ENCODE assay signal across 8 cellular contexts in genomic region chr2:102142829-102143449, GRCh38. TPM values are rescaled to one million over a fixed set of nuclear protein-coding genes. Genes with fewer than 3 reads are reported as not detected.
DNase-seq lines count a peak whose midpoint lies in the region; ATAC-seq, FAIRE-seq and TF ChIP-seq lines count a peak whose summit lies in the region.

No MANE protein-coding gene starts in this region.

- DNase-seq in activated naive CD8-positive, alpha-beta T cell treated with anti-CD3 and anti-CD28 coated beads, Interleukin-2, amount 50 U/mL, for 24 hours, result no peak
- DNase-seq in smooth muscle cell (lab: John Stamatoyannopoulos, UW; ENCODE audit: unreplicated experiment) (no peak), NCI-H345 treated with DMSO at 0.1 percent for 48 hours (lab: John Stamatoyannopoulos, UW; ENCODE audit: unreplicated experiment) (no peak), NCI-H510A (lab: John Stamatoyannopoulos, UW) (no peak), urothelium cell line (ENCODE audit: low spot score) (no peak)

- H3K4me1 ChIP-seq in iPS-18a (ENCODE audit: control insufficient read depth, low read depth, low read length), result peaks cover 5% of the 10 kb centered on the region
- H3K4me1 ChIP-seq in smooth muscle cell (ENCODE audit: low read depth), result peaks cover 8% of the 10 kb centered on the region

- FAIRE-seq in urothelium cell line (lab: Jason Lieb, UNC), result no peak

- no peaks in the 10 kb centered on the region for H3K36me3 ChIP-seq in iPS-18a (ENCODE audit: control insufficient read depth, low read depth, low read length)
- no peaks in the 10 kb centered on the region for H3K36me3 ChIP-seq in smooth muscle cell (ENCODE audit: low read depth)

- H3K4me3 ChIP-seq in iPS-18a (ENCODE audit: low read length) (peak overlapping the region; percentile 54), smooth muscle cell (peak overlapping the region; percentile 66)

- peaks cover 56% of the 10 kb centered on the region for H3K36me3 Mint-ChIP-seq in activated naive CD8-positive, alpha-beta T cell treated with anti-CD3 and anti-CD28 coated beads, Interleukin-2, amount 50 U/mL, for 24 hours (ENCODE audit: low read depth)

- H2AFZ ChIP-seq in smooth muscle cell (ENCODE audit: low read depth), result peak overlapping the region; percentile 84

- no peaks in the 10 kb centered on the region for H4K20me1 ChIP-seq in smooth muscle cell (ENCODE audit: low read depth)

- peak overlapping the region; percentile 78 for H3K27ac Mint-ChIP-seq in activated naive CD8-positive, alpha-beta T cell treated with anti-CD3 and anti-CD28 coated beads, Interleukin-2, amount 50 U/mL, for 24 hours

- peaks cover 52% of the 10 kb centered on the region for H3K79me2 ChIP-seq in smooth muscle cell (ENCODE audit: low read depth)

- WGBS in smooth muscle cell (ENCODE audit: low lambda C conversion rate), result 13% methylated on average over 30 of the region's 42 CpGs

- H3K27ac ChIP-seq in iPS-18a (ENCODE audit: low read length), result no peak overlapping the region
- H3K27ac ChIP-seq in smooth muscle cell (ENCODE audit: low read depth), result peak overlapping the region; percentile 68

- H3K9ac ChIP-seq in iPS-18a (ENCODE audit: low read length), result no peak overlapping the region
- H3K9ac ChIP-seq in smooth muscle cell (ENCODE audit: low read depth), result peak overlapping the region; percentile 83

- peak overlapping the region; percentile 71 for H3K4me3 Mint-ChIP-seq in activated naive CD8-positive, alpha-beta T cell treated with anti-CD3 and anti-CD28 coated beads, Interleukin-2, amount 50 U/mL, for 24 hours

- peaks cover 15% of the 10 kb centered on the region for H3F3A ChIP-seq in smooth muscle cell (ENCODE audit: low read depth)

- peaks cover 45% of the 10 kb centered on the region for H3K27me3 Mint-ChIP-seq in activated naive CD8-positive, alpha-beta T cell treated with anti-CD3 and anti-CD28 coated beads, Interleukin-2, amount 50 U/mL, for 24 hours

- H3K4me2 ChIP-seq in smooth muscle cell, result peak overlapping the region; percentile 92

- ATAC-seq in HG02678 (IDR thresholded peaks at IDR 0.05; ENCODE audit: unreplicated experiment) (peak; percentile 35), HG03439 (IDR thresholded peaks at IDR 0.05; ENCODE audit: unreplicated experiment) (no peak)
- ATAC-seq in activated naive CD8-positive, alpha-beta T cell treated with anti-CD3 and anti-CD28 coated beads, Interleukin-2, amount 50 U/mL, for 24 hours, result no peak

- H3K9me3 Mint-ChIP-seq in activated naive CD8-positive, alpha-beta T cell treated with anti-CD3 and anti-CD28 coated beads, Interleukin-2, amount 50 U/mL, for 24 hours, result peaks cover 61% of the 10 kb centered on the region

- no peak for TF ChIP-seq CTCF in smooth muscle cell (IDR thresholded peaks at IDR 0.05; ENCODE audit: borderline replicate concordance, insufficient read depth, poor library complexity, severe bottlenecking)

- H3K27me3 ChIP-seq in iPS-18a (ENCODE audit: control insufficient read depth, insufficient read depth, low read length) (peaks cover 42% of the 10 kb centered on the region), smooth muscle cell (ENCODE audit: low read depth) (no peaks in the 10 kb centered on the region)

- peaks cover 56% of the 10 kb centered on the region for H3K4me1 Mint-ChIP-seq in activated naive CD8-positive, alpha-beta T cell treated with anti-CD3 and anti-CD28 coated beads, Interleukin-2, amount 50 U/mL, for 24 hours

- H3K9me3 ChIP-seq in iPS-18a (ENCODE audit: control insufficient read depth, low read depth, low read length) (no peaks in the 10 kb centered on the region), smooth muscle cell (replicated peaks; ENCODE audit: low read depth) (peaks cover 5% of the 10 kb centered on the region)

RNA-seq across cellular contexts. Expression of gene IL1R1, which starts 0.4 kb away (rescaled TPM):
- total RNA-seq in smooth muscle cell, result 32.4 and 36.6 TPM in 2 replicates
- 20.0 and 26.8 TPM in 2 replicates for polyA plus RNA-seq in smooth muscle cell

RNA-seq across cellular contexts. Expression of gene IL1RL2, which starts 43.9 kb away (rescaled TPM):
- 0.13 and 0.40 TPM in 2 replicates for total RNA-seq in smooth muscle cell
- polyA plus RNA-seq in smooth muscle cell, result 0.10 and 1.2 TPM in 2 replicates
